20 cellular contexts compared by ENCODE assay signal in the genomic region with DNA sequence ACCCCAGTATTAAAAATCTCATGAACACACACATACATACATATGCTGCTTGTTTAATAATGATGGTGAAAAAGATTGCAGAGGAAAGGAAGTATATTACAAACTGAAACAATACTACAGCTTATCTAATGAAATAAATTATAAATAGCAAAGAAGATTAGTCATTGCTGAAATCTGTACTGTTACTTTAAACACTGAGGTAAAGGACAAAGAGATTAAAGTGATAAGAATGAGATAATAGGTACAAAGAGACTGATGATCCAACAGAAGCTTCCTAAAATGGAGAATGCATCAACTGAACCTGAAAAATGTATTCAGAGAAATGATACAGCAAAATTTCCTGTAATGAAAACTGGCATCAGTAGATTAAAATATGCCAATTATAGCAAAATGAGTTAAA.
"Had no signal": no experiment of that assay in that cellular context is flagged by ENCODE, and none has a peak within 500 bp of the region (broad histone marks: within the 10 kb centered on the region; RNA-seq: fewer than 3 reads in every experiment).

No MANE protein-coding gene starts in this region.

- H3K27ac ChIP-seq: colonic mucosa, esophagus muscularis mucosa, lower lobe of right lung, prostate gland, sigmoid colon, testis had no signal

- H3K9me3 ChIP-seq: colonic mucosa, esophagus muscularis mucosa, lower lobe of right lung, prostate gland, sigmoid colon, testis, tibial artery had no signal

- ATAC-seq: left ventricle myocardium superior; lower lobe of right lung; naive thymus-derived CD8-positive, alpha-beta T cell; right cardiac atrium; stimulated activated memory B cell treated with anti-CD40 and anti-IgM and Interleukin-4, amounts not matched to agents 10 μg/mL and 1 μg/mL and 100 μg/mL, for 72 hours; stimulated activated naive CD8-positive, alpha-beta T cell treated with anti-CD3 and anti-CD28 coated beads, Interleukin-15, Interleukin-2, amounts not matched to agents 100 U/mL and 50 U/mL, for 24 hours had no signal

- DNase-seq: colonic mucosa; effector CD8-positive, alpha-beta T cell; endodermal cell; left ventricle myocardium superior; lower lobe of right lung; naive thymus-derived CD8-positive, alpha-beta T cell; nephron progenitor cell; nucleus accumbens; right cardiac atrium; sigmoid colon; stimulated activated CD4-positive, alpha-beta T cell treated with anti-CD3 and anti-CD28 coated beads, Interleukin-4, amount 100 ng/mL, for 4 hours; stimulated activated naive CD8-positive, alpha-beta T cell treated with anti-CD3 and anti-CD28 coated beads, Interleukin-15, Interleukin-2, amounts not matched to agents 100 U/mL and 50 U/mL, for 24 hours; substantia nigra; testis; tibial artery had no signal

- H3K4me1 ChIP-seq: colonic mucosa, lower lobe of right lung, prostate gland, sigmoid colon, testis had no signal

- H3K4me3 Mint-ChIP-seq: dendritic cell treated with granulocyte-macrophage colony-stimulating factor and Interleukin-4, amounts not matched to agents 40 ng/mL and 50 ng/mL, for 4 days; endodermal cell; naive thymus-derived CD8-positive, alpha-beta T cell; nephron progenitor cell; stimulated activated memory B cell treated with anti-CD40 and anti-IgM and Interleukin-4, amounts not matched to agents 10 μg/mL and 1 μg/mL and 100 μg/mL, for 72 hours; type B pancreatic cell had no signal

- H3K27me3 Mint-ChIP-seq: dendritic cell treated with granulocyte-macrophage colony-stimulating factor and Interleukin-4, amounts not matched to agents 40 ng/mL and 50 ng/mL, for 4 days; naive thymus-derived CD8-positive, alpha-beta T cell; stimulated activated memory B cell treated with anti-CD40 and anti-IgM and Interleukin-4, amounts not matched to agents 10 μg/mL and 1 μg/mL and 100 μg/mL, for 72 hours; type B pancreatic cell had no signal

- H3K27me3 ChIP-seq: colonic mucosa, esophagus muscularis mucosa, sigmoid colon, testis, tibial artery had no signal

- H3K4me3 ChIP-seq: colonic mucosa, esophagus muscularis mucosa, lower lobe of right lung, prostate gland, sigmoid colon, testis, tibial artery had no signal

- H3K9me3 Mint-ChIP-seq: dendritic cell treated with granulocyte-macrophage colony-stimulating factor and Interleukin-4, amounts not matched to agents 40 ng/mL and 50 ng/mL, for 4 days; endodermal cell; nephron progenitor cell; type B pancreatic cell had no signal

- H3K27ac Mint-ChIP-seq: dendritic cell treated with granulocyte-macrophage colony-stimulating factor and Interleukin-4, amounts not matched to agents 40 ng/mL and 50 ng/mL, for 4 days; endodermal cell; naive thymus-derived CD8-positive, alpha-beta T cell; nephron progenitor cell; stimulated activated memory B cell treated with anti-CD40 and anti-IgM and Interleukin-4, amounts not matched to agents 10 μg/mL and 1 μg/mL and 100 μg/mL, for 72 hours; type B pancreatic cell had no signal

- H3K4me1 Mint-ChIP-seq: naive thymus-derived CD8-positive, alpha-beta T cell; nephron progenitor cell; stimulated activated memory B cell treated with anti-CD40 and anti-IgM and Interleukin-4, amounts not matched to agents 10 μg/mL and 1 μg/mL and 100 μg/mL, for 72 hours had no signal

- H3K36me3 Mint-ChIP-seq: naive thymus-derived CD8-positive, alpha-beta T cell; stimulated activated memory B cell treated with anti-CD40 and anti-IgM and Interleukin-4, amounts not matched to agents 10 μg/mL and 1 μg/mL and 100 μg/mL, for 72 hours; type B pancreatic cell had no signal

- H3K36me3 ChIP-seq: colonic mucosa, esophagus muscularis mucosa, lower lobe of right lung, prostate gland, sigmoid colon, tibial artery had no signal
